In the genomic region with DNA sequence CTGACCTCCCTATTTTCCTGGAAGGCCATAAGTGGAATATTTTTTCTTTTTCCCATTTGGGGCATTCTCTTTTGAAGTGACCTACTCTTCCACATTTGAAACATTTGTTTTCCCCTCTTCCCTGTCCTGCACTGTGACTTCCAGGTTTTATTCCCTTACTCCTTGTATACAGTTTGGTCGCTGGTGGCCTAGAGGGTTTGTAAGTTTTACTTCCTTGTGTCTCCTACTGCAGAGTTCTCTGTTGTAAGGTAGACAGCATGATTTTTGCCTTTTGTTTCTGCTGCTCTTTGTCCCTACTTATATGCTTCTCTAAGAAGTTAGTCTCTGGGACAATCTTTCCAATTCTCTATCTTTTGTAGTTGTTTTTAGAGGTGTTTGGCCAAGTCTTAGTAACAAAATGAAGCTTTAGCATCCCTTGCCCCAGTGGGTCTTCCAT, we compare ENCODE assay signal across 13 cellular contexts. TPM values are rescaled to one million over a fixed set of nuclear protein-coding genes. Genes with fewer than 3 reads are reported as not detected.
DNase-seq lines count a peak whose midpoint lies in the region; ATAC-seq and TF ChIP-seq lines count a peak whose summit lies in the region.
"Had no signal": no experiment of that assay in that cellular context is flagged by ENCODE, and none has a peak within 500 bp of the region (broad histone marks: within the 10 kb centered on the region; RNA-seq: fewer than 3 reads in every experiment).

No MANE protein-coding gene starts in this region.

- TF ChIP-seq CTCF in 22Rv1 (IDR thresholded peaks at IDR 0.05) (no peak), GM12865 (IDR thresholded peaks at IDR 0.05; ENCODE audit: insufficient read depth, low read depth, low read length, missing control alignments) (no peak)

- peak overlapping the region; percentile 73 for H3K27ac ChIP-seq in 22Rv1
- H3K27ac ChIP-seq: colonic mucosa, heart left ventricle, thyroid gland had no signal

- H3K27me3 Mint-ChIP-seq in T-helper 17 cell: no peaks in the 10 kb centered on the region

- no peak overlapping the region for H3K4me3 Mint-ChIP-seq in T-helper 17 cell

- DNase-seq in GM12865 (ENCODE audit: low read depth) (peak; percentile 21), T-helper 17 cell (no peak), NCI-H1105 (lab: John Stamatoyannopoulos, UW) (no peak), OCI-M2 (lab: John Stamatoyannopoulos, UW; ENCODE audit: unreplicated experiment) (no peak)
- no peak for DNase-seq in stimulated activated CD4-positive, alpha-beta T cell treated with anti-CD3 and anti-CD28 coated beads, Interleukin-1b, Interleukin-23, amount 100 ng/mL, for 48 hours
- DNase-seq: colonic mucosa, heart left ventricle, NCI-H2029, thyroid gland had no signal

- H3K27ac Mint-ChIP-seq in T-helper 17 cell: peak overlapping the region; percentile 8

- H3K4me1 ChIP-seq in iPS-15b (ENCODE audit: control insufficient read depth, insufficient read depth, low read length): peaks cover 15% of the 10 kb centered on the region

- peaks cover 23% of the 10 kb centered on the region for H3K4me1 Mint-ChIP-seq in T-helper 17 cell

- H3K36me3 ChIP-seq in iPS-15b (ENCODE audit: control insufficient read depth, insufficient read depth, low read length): peaks cover 85% of the 10 kb centered on the region

- H3K9me3 ChIP-seq in T-helper 17 cell (ENCODE audit: control insufficient read depth, low read length, poor library complexity, severe bottlenecking): peaks cover 81% of the 10 kb centered on the region
- H3K9me3 ChIP-seq in iPS-15b (ENCODE audit: control insufficient read depth, insufficient read depth, low read length): no peaks in the 10 kb centered on the region
- H3K9me3 ChIP-seq: colonic mucosa, thyroid gland had no signal

- peaks cover 31% of the 10 kb centered on the region for H3K36me3 Mint-ChIP-seq in T-helper 17 cell (ENCODE audit: low read depth)

- H3K27me3 ChIP-seq in iPS-15b (ENCODE audit: control insufficient read depth, insufficient read depth, low read length): no peaks in the 10 kb centered on the region
- H3K27me3 ChIP-seq: colonic mucosa, heart left ventricle, thyroid gland had no signal

- H3K4me3 ChIP-seq in GM12865 (ENCODE audit: low read depth, low read length): 0 out of 2 replicates have a peak overlapping the region, but pooled peaks have one; percentile 16
- H3K4me3 ChIP-seq in iPS-15b (ENCODE audit: low read depth, low read length): peak overlapping the region; percentile 32
- H3K4me3 ChIP-seq: colonic mucosa, heart left ventricle, thyroid gland had no signal

- H3K9ac ChIP-seq in iPS-15b (ENCODE audit: low read depth, low read length): no peak overlapping the region

- ATAC-seq in T-helper 17 cell: no peak
- no peak for ATAC-seq in HG03457 (IDR thresholded peaks at IDR 0.05; ENCODE audit: unreplicated experiment)
- ATAC-seq: heart left ventricle, Right ventricle myocardium inferior had no signal

RNA-seq across cellular contexts. Expression of a gene that starts 7.4 kb away (rescaled TPM):
- 10 to 100 TPM; 54.0 to 58.8 TPM for total RNA-seq in T-helper 17 cell
